13 cellular contexts compared by ENCODE assay signal in the genomic region with DNA sequence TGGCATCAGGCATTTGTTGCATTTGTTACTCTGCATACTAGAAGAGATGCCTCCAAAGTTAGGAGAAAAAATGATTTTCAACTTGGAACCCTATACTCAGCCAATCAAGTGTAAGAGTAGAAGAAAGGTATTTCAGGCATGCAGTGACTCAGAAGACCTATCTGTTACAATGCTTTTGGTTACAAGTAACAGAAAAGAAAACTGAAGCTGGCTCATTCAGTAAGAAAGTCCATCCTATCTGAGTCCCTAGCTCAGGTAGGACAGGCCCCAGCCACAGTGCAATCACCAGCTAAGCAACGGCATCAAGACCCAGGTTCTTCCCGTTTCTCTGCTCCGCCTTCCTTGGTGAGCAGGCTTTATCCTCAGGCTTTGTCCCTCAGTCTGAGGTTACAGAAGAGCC. TPM values are rescaled to one million over a fixed set of nuclear protein-coding genes. Genes with fewer than 3 reads are reported as not detected.
A peak's percentile ranks its signal among the peaks of the same experiment; 100 is the strongest.
DNase-seq lines count a peak whose midpoint lies in the region; ATAC-seq and TF ChIP-seq lines count a peak whose summit lies in the region.
"Had no signal": no experiment of that assay in that cellular context is flagged by ENCODE, and none has a peak within 500 bp of the region (broad histone marks: within the 10 kb centered on the region; RNA-seq: fewer than 3 reads in every experiment).

No MANE protein-coding gene starts in this region.

- TF ChIP-seq CTCF in PC-3 (conservative IDR thresholded peaks at IDR 0.05; ENCODE audit: low read depth, low read length) (no peak), neutrophil (IDR thresholded peaks at IDR 0.05) (no peak)

- H3K9me3 Mint-ChIP-seq in activated CD8-positive, alpha-beta T cell treated with anti-CD3 and anti-CD28 coated beads, Interleukin-2, amount 10 ng/mL, durations not matched to agents 7 days and 5 days (ENCODE audit: insufficient read depth) = no peaks in the 10 kb centered on the region

- H3K27ac ChIP-seq in PC-3 (ENCODE audit: low read length) (no peak overlapping the region), neutrophil (peak overlapping the region; percentile 83)
- H3K27ac ChIP-seq: testis had no signal

- CTCF ChIA-PET in PC-3 (lab: Charles Lee) = no interaction called here
- CTCF ChIA-PET in activated CD8-positive, alpha-beta T cell treated with anti-CD3 and anti-CD28 coated beads, Interleukin-2, amount 10 ng/mL, durations not matched to agents 7 days and 5 days (lab: Charles Lee) = no interaction called here

- intact Hi-C loops in PC-3 (cut with micrococcal nuclease) = no loop called here

- H3K4me1 ChIP-seq in PC-3 (ENCODE audit: insufficient read depth, low read length) (peaks cover 20% of the 10 kb centered on the region), neutrophil (ENCODE audit: control insufficient read depth in 1 of 2, insufficient read depth in 1 of 2, low read depth in 1 of 2, low read length in 1 of 2) (peaks cover 36 to 43% of the 10 kb centered on the region in 2 experiments)

- H3K9me3 ChIP-seq in PC-3 (ENCODE audit: low read length) = no peaks in the 10 kb centered on the region
- H3K9me3 ChIP-seq in neutrophil = no peaks in the 10 kb centered on the region
- H3K9me3 ChIP-seq: testis had no signal

- H3K27me3 ChIP-seq in PC-3 (ENCODE audit: low read length) = no peaks in the 10 kb centered on the region
- no peaks in the 10 kb centered on the region for H3K27me3 ChIP-seq in neutrophil
- H3K27me3 ChIP-seq: testis had no signal

- H3K4me3 ChIP-seq in PC-3 (ENCODE audit: low read length) (peak overlapping the region; percentile 28; the same call in 1 of the 2 replicates), neutrophil (ENCODE audit: low read depth in 1 of 2, low read length in 1 of 2) (no peak overlapping the region)
- H3K4me3 ChIP-seq: testis had no signal

- H3K4me3 Mint-ChIP-seq in activated CD8-positive, alpha-beta T cell treated with anti-CD3 and anti-CD28 coated beads, Interleukin-2, amount 10 ng/mL, durations not matched to agents 7 days and 5 days = no peak overlapping the region
- H3K4me3 Mint-ChIP-seq: activated CD8-positive, alpha-beta memory T cell treated with anti-CD3 and anti-CD28 coated beads, Interleukin-2, amount 10 ng/mL, durations not matched to agents 7 days and 5 days had no signal

- H3F3A ChIP-seq in PC-3 (ENCODE audit: low read length, unreplicated experiment) = peaks cover 4% of the 10 kb centered on the region

- H3K4me1 Mint-ChIP-seq in activated CD8-positive, alpha-beta T cell treated with anti-CD3 and anti-CD28 coated beads, Interleukin-2, amount 10 ng/mL, durations not matched to agents 7 days and 5 days (ENCODE audit: low read depth) = peaks cover 2% of the 10 kb centered on the region

- peaks cover 90% of the 10 kb centered on the region for H3K79me2 ChIP-seq in PC-3 (ENCODE audit: low read length)

- ATAC-seq in PC-3 (peak; percentile 93), esophagus mucosa (peak; percentile 22), HG02970 (IDR thresholded peaks at IDR 0.05; ENCODE audit: low FRiP score, unreplicated experiment) (no peak)
- no peak for ATAC-seq in activated CD8-positive, alpha-beta T cell treated with anti-CD3 and anti-CD28 coated beads, Interleukin-2, amount 10 ng/mL, durations not matched to agents 7 days and 5 days
- ATAC-seq: activated CD8-positive, alpha-beta memory T cell treated with anti-CD3 and anti-CD28 coated beads, Interleukin-2, amount 10 ng/mL, durations not matched to agents 7 days and 5 days had no signal

- H3K9me2 ChIP-seq in PC-3 (replicated peaks; ENCODE audit: low read length) = no peaks in the 10 kb centered on the region

- no TSS peak for BruUV-seq in PC-3 (replicated peaks; lab: Mats Ljungman, UMichigan)

- no peak overlapping the region for H3K9ac ChIP-seq in PC-3 (ENCODE audit: low read length)

- H3K27me3 Mint-ChIP-seq in activated CD8-positive, alpha-beta T cell treated with anti-CD3 and anti-CD28 coated beads, Interleukin-2, amount 10 ng/mL, durations not matched to agents 7 days and 5 days (ENCODE audit: low read depth) = no peaks in the 10 kb centered on the region
- H3K27me3 Mint-ChIP-seq: activated CD8-positive, alpha-beta memory T cell treated with anti-CD3 and anti-CD28 coated beads, Interleukin-2, amount 10 ng/mL, durations not matched to agents 7 days and 5 days had no signal

- peaks cover 29% of the 10 kb centered on the region for H3K36me3 Mint-ChIP-seq in activated CD8-positive, alpha-beta T cell treated with anti-CD3 and anti-CD28 coated beads, Interleukin-2, amount 10 ng/mL, durations not matched to agents 7 days and 5 days (ENCODE audit: low read depth)

- POLR2A ChIA-PET in PC-3 (lab: Charles Lee; ENCODE audit: unreplicated experiment) = no interaction called here
- POLR2A ChIA-PET in activated CD8-positive, alpha-beta T cell treated with anti-CD3 and anti-CD28 coated beads, Interleukin-2, amount 10 ng/mL, durations not matched to agents 7 days and 5 days (lab: Charles Lee) = no interaction called here

- no peak overlapping the region for H3K27ac Mint-ChIP-seq in activated CD8-positive, alpha-beta T cell treated with anti-CD3 and anti-CD28 coated beads, Interleukin-2, amount 10 ng/mL, durations not matched to agents 7 days and 5 days
- H3K27ac Mint-ChIP-seq: activated CD8-positive, alpha-beta memory T cell treated with anti-CD3 and anti-CD28 coated beads, Interleukin-2, amount 10 ng/mL, durations not matched to agents 7 days and 5 days had no signal

- peak overlapping the region; percentile 57 for H3K4me2 ChIP-seq in PC-3 (ENCODE audit: low read length)

- peaks cover 3% of the 10 kb centered on the region; the same call in 1 of the 2 replicates for H3K36me3 ChIP-seq in PC-3 (ENCODE audit: low read depth, low read length)
- no peaks in the 10 kb centered on the region for H3K36me3 ChIP-seq in neutrophil

- H2AFZ ChIP-seq in PC-3 (ENCODE audit: low read length) = no peak overlapping the region

- H4K20me1 ChIP-seq in PC-3 (ENCODE audit: low read length) = peaks cover 3% of the 10 kb centered on the region; the same call in 1 of the 2 replicates

- DNase-seq in ELR (ENCODE audit: low read depth) (peak; percentile 80), PC-3 (peak; percentile 75), anterior cingulate cortex (lab: John Stamatoyannopoulos, UW) (no peak), UCSD-AML1 (lab: John Stamatoyannopoulos, UW; ENCODE audit: unreplicated experiment) (no peak)
- no peak for DNase-seq in activated CD8-positive, alpha-beta T cell treated with anti-CD3 and anti-CD28 coated beads, Interleukin-2, amount 10 ng/mL, durations not matched to agents 7 days and 5 days
- DNase-seq: activated CD8-positive, alpha-beta memory T cell treated with anti-CD3 and anti-CD28 coated beads, Interleukin-2, amount 10 ng/mL, durations not matched to agents 7 days and 5 days; effector CD4-positive, alpha-beta T cell; NCI-H1694 treated with DMSO at 0.1 percent for 48 hours; stimulated activated CD4-positive, alpha-beta T cell treated with anti-CD3 and anti-CD28 coated beads, Interleukin-1b, Interleukin-23, amount 100 ng/mL, for 48 hours; testis had no signal

RNA-seq across cellular contexts. Expression of gene MECP2, which starts 23.3 kb away (rescaled TPM):
- total RNA-seq in PC-3 (2014; rRNA removed) = 40.8 and 47.3 TPM in 2 replicates
- total RNA-seq in esophagus mucosa = 25.1 TPM
- total RNA-seq in activated CD8-positive, alpha-beta T cell treated with anti-CD3 and anti-CD28 coated beads, Interleukin-2, amount 10 ng/mL, durations not matched to agents 7 days and 5 days = 10 to 100 TPM; 65.4 to 65.5 TPM

RNA-seq across cellular contexts. Expression of gene IRAK1, which starts 54.5 kb away (rescaled TPM):
- total RNA-seq in PC-3 (2014; rRNA removed) (366 and 427 TPM in 2 replicates), esophagus mucosa (97.8 TPM)
- 100 to 1,000 TPM; 164 to 165 TPM for total RNA-seq in activated CD8-positive, alpha-beta T cell treated with anti-CD3 and anti-CD28 coated beads, Interleukin-2, amount 10 ng/mL, durations not matched to agents 7 days and 5 days

Comparison
In these comparisons a context has a peak if more than half of its experiments do, and no peak if none do; other contexts are left out.
1. DNase-seq: peak in ELR (single experiment) and PC-3 (single experiment); none in activated CD8-positive, alpha-beta T cell treated with anti-CD3 and anti-CD28 coated beads, Interleukin-2, amount 10 ng/mL, durations not matched to agents 7 days and 5 days (single experiment), anterior cingulate cortex (0 of 58) and UCSD-AML1 (single experiment).
2. ATAC-seq: peak in PC-3 (single experiment) and esophagus mucosa (single experiment); none in activated CD8-positive, alpha-beta T cell treated with anti-CD3 and anti-CD28 coated beads, Interleukin-2, amount 10 ng/mL, durations not matched to agents 7 days and 5 days (single experiment) and HG02970 (single experiment).